ENCODE assay signal across 21 cellular contexts in genomic region chr17:10447035-10447931, GRCh38. TPM values are rescaled to one million over a fixed set of nuclear protein-coding genes. Genes with fewer than 3 reads are reported as not detected.
DNase-seq lines count a peak whose midpoint lies in the region; ATAC-seq lines count a peak whose summit lies in the region.
"Had no signal": no experiment of that assay in that cellular context is flagged by ENCODE, and none has a peak within 500 bp of the region (broad histone marks: within the 10 kb centered on the region; RNA-seq: fewer than 3 reads in every experiment).

No MANE protein-coding gene starts in this region.

- H2AFZ ChIP-seq in Karpas-422 (ENCODE audit: low read length), result peak overlapping the region; percentile 72; the same call in 1 of the 2 replicates

- H3K9ac ChIP-seq in Karpas-422 (ENCODE audit: low read length), result no peak overlapping the region

- H3K79me2 ChIP-seq in Karpas-422 (ENCODE audit: low read length), result no peaks in the 10 kb centered on the region

- H3K4me2 ChIP-seq in Karpas-422 (ENCODE audit: low read depth, low read length, poor library complexity, severe bottlenecking), result no peak overlapping the region

- H3K27me3 ChIP-seq in Karpas-422 (ENCODE audit: low read length), result no peaks in the 10 kb centered on the region
- H3K27me3 ChIP-seq: MG63, Peyer's patch, SJSA1 had no signal

- no peak overlapping the region for H3K27ac ChIP-seq in Karpas-422 (ENCODE audit: low read length)
- H3K27ac ChIP-seq: C4-2B, SJSA1 had no signal

- H3K9me3 ChIP-seq in Karpas-422 (ENCODE audit: low read length), result no peaks in the 10 kb centered on the region
- H3K9me3 ChIP-seq: MG63, Peyer's patch, SJSA1 had no signal

- no peaks in the 10 kb centered on the region for H3K36me3 ChIP-seq in Karpas-422 (ENCODE audit: insufficient read depth, low read length)
- H3K36me3 ChIP-seq: MG63, Peyer's patch, SJSA1 had no signal

- no peak overlapping the region for H3K4me3 ChIP-seq in Karpas-422 (ENCODE audit: low read length)
- H3K4me3 ChIP-seq: MG63, Peyer's patch, SJSA1 had no signal

- no peak for ATAC-seq in HG03342 (IDR thresholded peaks at IDR 0.05; ENCODE audit: unreplicated experiment)
- no peak for ATAC-seq in GM19463 (IDR thresholded peaks at IDR 0.05; ENCODE audit: unreplicated experiment)

- no peaks in the 10 kb centered on the region for H4K20me1 ChIP-seq in Karpas-422 (ENCODE audit: insufficient read depth, low read depth, low read length)

- peaks cover 9% of the 10 kb centered on the region for H3K4me1 ChIP-seq in Karpas-422 (ENCODE audit: low read length)
- H3K4me1 ChIP-seq: SJSA1 had no signal

- H3K9me2 ChIP-seq in Karpas-422 (replicated peaks; ENCODE audit: insufficient read depth, low read length), result no peaks in the 10 kb centered on the region

- peak; percentile 65 for DNase-seq in Karpas-422
- peak; percentile 11 for DNase-seq in amniotic epithelial cell (ENCODE audit: low read depth)
- DNase-seq in left kidney (ENCODE audit: low read depth, low spot score), result peak; percentile 3
- DNase-seq in COLO668 (lab: John Stamatoyannopoulos, UW; ENCODE audit: unreplicated experiment), result no peak
- DNase-seq in ecto neural progenitor cell (ENCODE audit: low spot score), result no peak
- DNase-seq: AML-193, DMS 273 treated with DMSO at 0.1 percent for 48 hours, DND-41, H9, MG63, NCI-H1092 treated with DMSO at 0.1 percent for 48 hours, NCI-H146, NCI-H2029 treated with DMSO at 0.1 percent for 48 hours, NCI-H2171, NCI-H69, Peyer's patch had no signal

RNA-seq across cellular contexts. Expression of gene MYH4, which starts 22.1 kb away (rescaled TPM):
- total RNA-seq in Karpas-422 (2014; rRNA removed; shearing (Covaris generic); ENCODE audit: low replicate concordance), result not detected in 2 replicates
- total RNA-seq: G401, H9, Peyer's patch, SJSA1 had no signal

RNA-seq across cellular contexts. Expression of gene MYH8, which starts 25.5 kb away (rescaled TPM):
- not detected in 2 replicates for total RNA-seq in Karpas-422 (2014; rRNA removed; shearing (Covaris generic); ENCODE audit: low replicate concordance)
- total RNA-seq: G401, H9, Peyer's patch had no signal

Comparison
In these comparisons a context has a peak if more than half of its experiments do, and no peak if none do; other contexts are left out.
1. DNase-seq: peak in Karpas-422 (single experiment), amniotic epithelial cell (single experiment) and left kidney (single experiment); none in COLO668 (single experiment) and ecto neural progenitor cell (single experiment).